Comparison of ENCODE assay signal across 11 cellular contexts in the genomic region with DNA sequence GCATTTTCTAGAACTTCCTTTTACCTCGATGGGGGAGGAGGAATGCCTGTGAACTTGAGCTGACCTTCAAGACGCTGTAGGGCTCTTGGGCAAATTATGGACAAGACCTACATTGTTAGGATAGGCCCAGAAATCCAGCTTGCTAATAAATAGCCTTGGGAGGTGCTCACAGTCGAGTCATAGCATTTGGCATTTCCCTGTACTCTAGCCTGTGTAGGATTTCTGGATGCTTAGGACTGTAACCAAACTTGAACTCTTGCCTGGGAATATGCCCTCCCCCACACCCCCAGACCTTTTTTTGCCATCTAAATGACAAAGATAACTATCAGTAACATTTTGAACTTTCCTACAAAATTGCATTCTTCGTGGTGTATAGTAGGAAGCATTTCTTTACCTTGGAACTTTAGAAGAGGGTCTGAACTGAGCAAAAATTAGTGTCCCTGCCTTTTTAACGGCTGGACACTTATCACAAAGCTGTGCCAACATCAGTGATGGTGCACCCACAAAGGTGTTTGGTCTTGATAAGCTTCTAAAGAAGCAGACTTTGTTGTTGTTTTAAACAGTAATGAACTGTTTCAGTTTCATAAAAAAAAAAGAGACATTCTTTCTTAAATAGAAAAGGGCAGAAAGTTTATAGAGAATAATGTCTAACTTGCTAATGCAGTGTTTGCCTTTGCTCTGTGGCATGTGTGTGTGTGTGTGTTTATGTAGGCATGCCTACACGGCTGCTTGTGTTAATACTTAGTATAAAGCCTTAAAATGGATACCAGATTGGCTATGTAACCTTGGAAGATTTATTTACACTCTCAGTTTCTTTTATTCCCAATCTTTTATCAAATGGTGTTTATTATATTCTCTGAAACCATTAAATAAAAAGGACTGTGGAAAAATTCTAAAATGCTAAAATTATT.
DNase-seq lines count a peak whose midpoint lies in the region; TF ChIP-seq lines count a peak whose summit lies in the region.
"Had no signal": no experiment of that assay in that cellular context is flagged by ENCODE, and none has a peak within 500 bp of the region (broad histone marks: within the 10 kb centered on the region; RNA-seq: fewer than 3 reads in every experiment).

No MANE protein-coding gene starts in this region.

- TF ChIP-seq CTCF in colonic mucosa (IDR thresholded peaks at IDR 0.05) (no peak), uterus (IDR thresholded peaks at IDR 0.05) (no peak)

- no peaks in the 10 kb centered on the region for H3K4me1 ChIP-seq in colonic mucosa
- H3K4me1 ChIP-seq in uterus, result peaks cover 7 to 17% of the 10 kb centered on the region in 2 donors
- H3K4me1 ChIP-seq in CD4-positive, alpha-beta memory T cell (ENCODE audit: insufficient read depth, low read length), result no peaks in the 10 kb centered on the region

- intact Hi-C loops in colonic mucosa (cut with DNase I), result no loop called here
- intact Hi-C loops in uterus (cut with DNase I; ENCODE audit: low total_unique reads), result no loop called here
- intact Hi-C loops in CD4-positive, alpha-beta memory T cell (cut with micrococcal nuclease), result no loop called here

- no peak overlapping the region for H3K27ac Mint-ChIP-seq in CD4-positive, alpha-beta memory T cell
- H3K27ac Mint-ChIP-seq: activated naive CD4-positive, alpha-beta T cell treated with anti-CD3 and anti-CD28 coated beads, Interleukin-2, amount 10 ng/mL, durations not matched to agents 7 days and 5 days; memory B cell had no signal

- H3K27me3 ChIP-seq in colonic mucosa (no peaks in the 10 kb centered on the region), uterus (no peaks in the 10 kb centered on the region)
- H3K27me3 ChIP-seq in CD4-positive, alpha-beta memory T cell (ENCODE audit: insufficient read depth, low read length), result no peaks in the 10 kb centered on the region

- H3K36me3 ChIP-seq in colonic mucosa (no peaks in the 10 kb centered on the region), uterus (no peaks in the 10 kb centered on the region)
- H3K36me3 ChIP-seq in CD4-positive, alpha-beta memory T cell (ENCODE audit: insufficient read depth, low read length), result no peaks in the 10 kb centered on the region

- H3K9me3 ChIP-seq in colonic mucosa, result no peaks in the 10 kb centered on the region
- H3K9me3 ChIP-seq in uterus, result no peaks in the 10 kb centered on the region
- no peaks in the 10 kb centered on the region for H3K9me3 ChIP-seq in CD4-positive, alpha-beta memory T cell (ENCODE audit: control insufficient read depth in 1 of 2, low read length in 2 of 2)

- H3K4me3 ChIP-seq in colonic mucosa (no peak overlapping the region), uterus (no peak overlapping the region)
- no peak overlapping the region for H3K4me3 ChIP-seq in CD4-positive, alpha-beta memory T cell (ENCODE audit: low read length in 2 of 2)

- POLR2A ChIA-PET in CD4-positive, alpha-beta memory T cell (lab: Charles Lee; ENCODE audit: partially characterized antibody), result no interaction called here

- no peak for TF ChIP-seq POLR2A in uterus (IDR thresholded peaks at IDR 0.05)

- H3K4me3 Mint-ChIP-seq in CD4-positive, alpha-beta memory T cell, result no peak overlapping the region
- H3K4me3 Mint-ChIP-seq: activated naive CD4-positive, alpha-beta T cell treated with anti-CD3 and anti-CD28 coated beads, Interleukin-2, amount 10 ng/mL, durations not matched to agents 7 days and 5 days; memory B cell had no signal

- peaks cover 0 to under 1% of the 10 kb centered on the region in 2 donors for H3K27me3 Mint-ChIP-seq in CD4-positive, alpha-beta memory T cell

- H3K27ac ChIP-seq in colonic mucosa (peak overlapping the region; percentile 5), uterus (peak overlapping the region; percentile 47)
- H3K27ac ChIP-seq in CD4-positive, alpha-beta memory T cell (ENCODE audit: low read depth, low read length), result no peak overlapping the region

- DNase-seq in OCI-M1 (lab: John Stamatoyannopoulos, UW) (peak; percentile 81), colonic mucosa (no peak), kidney tubule cell (ENCODE audit: low spot score) (peak; percentile 53), uterus (no peak), hypothalamus (lab: John Stamatoyannopoulos, UW) (no peak), cerebellum (ENCODE audit: low spot score) (no peak)
- DNase-seq in CD4-positive, alpha-beta memory T cell, result no peak
- DNase-seq: activated CD4-positive, alpha-beta T cell treated with anti-CD3 and anti-CD28 coated beads for 1 hour; activated naive CD4-positive, alpha-beta T cell treated with anti-CD3 and anti-CD28 coated beads, Interleukin-2, amount 10 ng/mL, durations not matched to agents 7 days and 5 days; NCI-H2029 had no signal

- CTCF ChIA-PET in CD4-positive, alpha-beta memory T cell (lab: Charles Lee; ENCODE audit: partially characterized antibody), result no interaction called here

- H3K9ac ChIP-seq in colonic mucosa (ENCODE audit: low read depth in 2 of 2, low read length in 2 of 2), result no peak overlapping the region

- no peaks in the 10 kb centered on the region for H3K36me3 Mint-ChIP-seq in CD4-positive, alpha-beta memory T cell
- H3K36me3 Mint-ChIP-seq: activated naive CD4-positive, alpha-beta T cell treated with anti-CD3 and anti-CD28 coated beads, Interleukin-2, amount 10 ng/mL, durations not matched to agents 7 days and 5 days; memory B cell had no signal

- no peaks in the 10 kb centered on the region for H3K9me3 Mint-ChIP-seq in CD4-positive, alpha-beta memory T cell
- H3K9me3 Mint-ChIP-seq: activated naive CD4-positive, alpha-beta T cell treated with anti-CD3 and anti-CD28 coated beads, Interleukin-2, amount 10 ng/mL, durations not matched to agents 7 days and 5 days; memory B cell had no signal

- no peaks in the 10 kb centered on the region for H3K4me1 Mint-ChIP-seq in CD4-positive, alpha-beta memory T cell
- H3K4me1 Mint-ChIP-seq: activated naive CD4-positive, alpha-beta T cell treated with anti-CD3 and anti-CD28 coated beads, Interleukin-2, amount 10 ng/mL, durations not matched to agents 7 days and 5 days; memory B cell had no signal

Comparison
In these comparisons a context has a peak if more than half of its experiments do, and no peak if none do; other contexts are left out.
1. DNase-seq: peak in OCI-M1 (single experiment) and kidney tubule cell (single experiment); none in colonic mucosa (single experiment), uterus (0 of 2), CD4-positive, alpha-beta memory T cell (0 of 5), hypothalamus (0 of 51) and cerebellum (single experiment).